Comparison of ENCODE assay signal across 1 cellular context in the genomic region with DNA sequence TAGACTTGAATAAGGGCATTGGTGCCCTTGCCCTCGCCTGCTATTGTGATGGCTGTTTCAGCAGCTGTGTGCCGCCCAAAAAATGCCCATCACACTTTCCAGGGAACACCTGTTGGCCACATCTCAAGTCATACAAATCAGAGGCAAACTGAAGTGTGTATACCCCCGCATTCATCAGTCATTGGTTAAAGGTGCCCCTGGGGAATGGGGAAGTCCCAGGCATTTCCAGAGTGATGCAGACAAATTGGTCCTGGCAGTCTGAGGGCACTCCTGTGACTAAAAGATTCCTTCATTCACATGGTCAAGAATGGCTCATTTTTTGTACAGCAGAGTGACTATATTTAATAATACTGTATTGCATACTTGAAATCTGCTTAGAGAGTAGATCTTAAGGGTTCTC.
TF ChIP-seq lines count a peak whose summit lies in the region.

No MANE protein-coding gene starts in this region.

TF ChIP-seq in H1, 55 proteins besides CTCF, POLR2A, EP300 and RAD21:
- TF ChIP-seq KDM1A (IDR thresholded peaks at IDR 0.05; ENCODE audit: borderline replicate concordance, low read length) = no peak
- TF ChIP-seq CREB1 (IDR thresholded peaks at IDR 0.05) = no peak
- TF ChIP-seq EZH2 (IDR thresholded peaks at IDR 0.05; ENCODE audit: low read depth, low read length, severe bottlenecking) = no peak
- no peak for TF ChIP-seq FOSL1 (IDR thresholded peaks at IDR 0.05; ENCODE audit: insufficient read depth, low read depth, low read length)
- TF ChIP-seq, protein P1, sequence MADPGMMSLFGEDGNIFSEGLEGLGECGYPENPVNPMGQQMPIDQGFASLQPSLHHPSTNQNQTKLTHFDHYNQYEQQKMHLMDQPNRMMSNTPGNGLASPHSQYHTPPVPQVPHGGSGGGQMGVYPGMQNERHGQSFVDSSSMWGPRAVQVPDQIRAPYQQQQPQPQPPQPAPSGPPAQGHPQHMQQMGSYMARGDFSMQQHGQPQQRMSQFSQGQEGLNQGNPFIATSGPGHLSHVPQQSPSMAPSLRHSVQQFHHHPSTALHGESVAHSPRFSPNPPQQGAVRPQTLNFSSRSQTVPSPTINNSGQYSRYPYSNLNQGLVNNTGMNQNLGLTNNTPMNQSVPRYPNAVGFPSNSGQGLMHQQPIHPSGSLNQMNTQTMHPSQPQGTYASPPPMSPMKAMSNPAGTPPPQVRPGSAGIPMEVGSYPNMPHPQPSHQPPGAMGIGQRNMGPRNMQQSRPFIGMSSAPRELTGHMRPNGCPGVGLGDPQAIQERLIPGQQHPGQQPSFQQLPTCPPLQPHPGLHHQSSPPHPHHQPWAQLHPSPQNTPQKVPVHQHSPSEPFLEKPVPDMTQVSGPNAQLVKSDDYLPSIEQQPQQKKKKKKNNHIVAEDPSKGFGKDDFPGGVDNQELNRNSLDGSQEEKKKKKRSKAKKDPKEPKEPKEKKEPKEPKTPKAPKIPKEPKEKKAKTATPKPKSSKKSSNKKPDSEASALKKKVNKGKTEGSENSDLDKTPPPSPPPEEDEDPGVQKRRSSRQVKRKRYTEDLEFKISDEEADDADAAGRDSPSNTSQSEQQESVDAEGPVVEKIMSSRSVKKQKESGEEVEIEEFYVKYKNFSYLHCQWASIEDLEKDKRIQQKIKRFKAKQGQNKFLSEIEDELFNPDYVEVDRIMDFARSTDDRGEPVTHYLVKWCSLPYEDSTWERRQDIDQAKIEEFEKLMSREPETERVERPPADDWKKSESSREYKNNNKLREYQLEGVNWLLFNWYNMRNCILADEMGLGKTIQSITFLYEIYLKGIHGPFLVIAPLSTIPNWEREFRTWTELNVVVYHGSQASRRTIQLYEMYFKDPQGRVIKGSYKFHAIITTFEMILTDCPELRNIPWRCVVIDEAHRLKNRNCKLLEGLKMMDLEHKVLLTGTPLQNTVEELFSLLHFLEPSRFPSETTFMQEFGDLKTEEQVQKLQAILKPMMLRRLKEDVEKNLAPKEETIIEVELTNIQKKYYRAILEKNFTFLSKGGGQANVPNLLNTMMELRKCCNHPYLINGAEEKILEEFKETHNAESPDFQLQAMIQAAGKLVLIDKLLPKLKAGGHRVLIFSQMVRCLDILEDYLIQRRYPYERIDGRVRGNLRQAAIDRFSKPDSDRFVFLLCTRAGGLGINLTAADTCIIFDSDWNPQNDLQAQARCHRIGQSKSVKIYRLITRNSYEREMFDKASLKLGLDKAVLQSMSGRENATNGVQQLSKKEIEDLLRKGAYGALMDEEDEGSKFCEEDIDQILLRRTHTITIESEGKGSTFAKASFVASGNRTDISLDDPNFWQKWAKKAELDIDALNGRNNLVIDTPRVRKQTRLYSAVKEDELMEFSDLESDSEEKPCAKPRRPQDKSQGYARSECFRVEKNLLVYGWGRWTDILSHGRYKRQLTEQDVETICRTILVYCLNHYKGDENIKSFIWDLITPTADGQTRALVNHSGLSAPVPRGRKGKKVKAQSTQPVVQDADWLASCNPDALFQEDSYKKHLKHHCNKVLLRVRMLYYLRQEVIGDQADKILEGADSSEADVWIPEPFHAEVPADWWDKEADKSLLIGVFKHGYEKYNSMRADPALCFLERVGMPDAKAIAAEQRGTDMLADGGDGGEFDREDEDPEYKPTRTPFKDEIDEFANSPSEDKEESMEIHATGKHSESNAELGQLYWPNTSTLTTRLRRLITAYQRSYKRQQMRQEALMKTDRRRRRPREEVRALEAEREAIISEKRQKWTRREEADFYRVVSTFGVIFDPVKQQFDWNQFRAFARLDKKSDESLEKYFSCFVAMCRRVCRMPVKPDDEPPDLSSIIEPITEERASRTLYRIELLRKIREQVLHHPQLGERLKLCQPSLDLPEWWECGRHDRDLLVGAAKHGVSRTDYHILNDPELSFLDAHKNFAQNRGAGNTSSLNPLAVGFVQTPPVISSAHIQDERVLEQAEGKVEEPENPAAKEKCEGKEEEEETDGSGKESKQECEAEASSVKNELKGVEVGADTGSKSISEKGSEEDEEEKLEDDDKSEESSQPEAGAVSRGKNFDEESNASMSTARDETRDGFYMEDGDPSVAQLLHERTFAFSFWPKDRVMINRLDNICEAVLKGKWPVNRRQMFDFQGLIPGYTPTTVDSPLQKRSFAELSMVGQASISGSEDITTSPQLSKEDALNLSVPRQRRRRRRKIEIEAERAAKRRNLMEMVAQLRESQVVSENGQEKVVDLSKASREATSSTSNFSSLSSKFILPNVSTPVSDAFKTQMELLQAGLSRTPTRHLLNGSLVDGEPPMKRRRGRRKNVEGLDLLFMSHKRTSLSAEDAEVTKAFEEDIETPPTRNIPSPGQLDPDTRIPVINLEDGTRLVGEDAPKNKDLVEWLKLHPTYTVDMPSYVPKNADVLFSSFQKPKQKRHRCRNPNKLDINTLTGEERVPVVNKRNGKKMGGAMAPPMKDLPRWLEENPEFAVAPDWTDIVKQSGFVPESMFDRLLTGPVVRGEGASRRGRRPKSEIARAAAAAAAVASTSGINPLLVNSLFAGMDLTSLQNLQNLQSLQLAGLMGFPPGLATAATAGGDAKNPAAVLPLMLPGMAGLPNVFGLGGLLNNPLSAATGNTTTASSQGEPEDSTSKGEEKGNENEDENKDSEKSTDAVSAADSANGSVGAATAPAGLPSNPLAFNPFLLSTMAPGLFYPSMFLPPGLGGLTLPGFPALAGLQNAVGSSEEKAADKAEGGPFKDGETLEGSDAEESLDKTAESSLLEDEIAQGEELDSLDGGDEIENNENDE (IDR thresholded peaks at IDR 0.05; ENCODE audit: insufficient replicate concordance, low read length) = no peak
- no peak for TF ChIP-seq SAP30 (IDR thresholded peaks at IDR 0.05; ENCODE audit: insufficient read depth, insufficient replicate concordance, low read length)
- TF ChIP-seq CBX5 (IDR thresholded peaks at IDR 0.05; ENCODE audit: low read depth, low read length) = no peak
- no peak for TF ChIP-seq NANOG (IDR thresholded peaks at IDR 0.05; ENCODE audit: insufficient read depth, low read depth, low read length, poor library complexity, severe bottlenecking)
- no peak for TF ChIP-seq BCL11A (IDR thresholded peaks at IDR 0.05; ENCODE audit: low read depth in 2 of 2, low read length in 2 of 2)
- TF ChIP-seq CBX8 (IDR thresholded peaks at IDR 0.05; ENCODE audit: borderline replicate concordance, low read depth, low read length) = no peak
- TF ChIP-seq RFX5 (IDR thresholded peaks at IDR 0.05; ENCODE audit: borderline replicate concordance, low read depth, low read length) = no peak
- no peak for TF ChIP-seq KDM5A (IDR thresholded peaks at IDR 0.05; ENCODE audit: low read length)
- TF ChIP-seq, protein P2, sequence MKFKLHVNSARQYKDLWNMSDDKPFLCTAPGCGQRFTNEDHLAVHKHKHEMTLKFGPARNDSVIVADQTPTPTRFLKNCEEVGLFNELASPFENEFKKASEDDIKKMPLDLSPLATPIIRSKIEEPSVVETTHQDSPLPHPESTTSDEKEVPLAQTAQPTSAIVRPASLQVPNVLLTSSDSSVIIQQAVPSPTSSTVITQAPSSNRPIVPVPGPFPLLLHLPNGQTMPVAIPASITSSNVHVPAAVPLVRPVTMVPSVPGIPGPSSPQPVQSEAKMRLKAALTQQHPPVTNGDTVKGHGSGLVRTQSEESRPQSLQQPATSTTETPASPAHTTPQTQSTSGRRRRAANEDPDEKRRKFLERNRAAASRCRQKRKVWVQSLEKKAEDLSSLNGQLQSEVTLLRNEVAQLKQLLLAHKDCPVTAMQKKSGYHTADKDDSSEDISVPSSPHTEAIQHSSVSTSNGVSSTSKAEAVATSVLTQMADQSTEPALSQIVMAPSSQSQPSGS (IDR thresholded peaks at IDR 0.05; ENCODE audit: low read length) = no peak
- no peak for TF ChIP-seq GABPA (IDR thresholded peaks at IDR 0.05; ENCODE audit: borderline replicate concordance, insufficient read depth, low read length)
- TF ChIP-seq, protein P3, sequence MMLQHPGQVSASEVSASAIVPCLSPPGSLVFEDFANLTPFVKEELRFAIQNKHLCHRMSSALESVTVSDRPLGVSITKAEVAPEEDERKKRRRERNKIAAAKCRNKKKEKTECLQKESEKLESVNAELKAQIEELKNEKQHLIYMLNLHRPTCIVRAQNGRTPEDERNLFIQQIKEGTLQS (IDR thresholded peaks at IDR 0.05; ENCODE audit: insufficient read depth, low read depth, low read length) = no peak
- TF ChIP-seq RXRA (IDR thresholded peaks at IDR 0.05; ENCODE audit: insufficient read depth, low read depth, low read length) = no peak
- no peak for TF ChIP-seq TAF7 (optimal IDR thresholded peaks at IDR 0.05; ENCODE audit: borderline replicate concordance, low read depth, low read length)
- TF ChIP-seq KDM4A (IDR thresholded peaks at IDR 0.05; ENCODE audit: low read depth, low read length, severe bottlenecking) = no peak
- no peak for TF ChIP-seq HDAC6 (IDR thresholded peaks at IDR 0.05; ENCODE audit: low read depth, low read length)
